In genomic region chr6:43635387-43636311, GRCh38 we compare ENCODE assay signal across 8 cellular contexts. TPM values are rescaled to one million over a fixed set of nuclear protein-coding genes. Genes with fewer than 3 reads are reported as not detected.
A peak's percentile ranks its signal among the peaks of the same experiment; 100 is the strongest.
DNase-seq lines count a peak whose midpoint lies in the region; ATAC-seq and TF ChIP-seq lines count a peak whose summit lies in the region.

Gene MAD2L1BP, plus strand, starts transcription at chr6:43635840. Its CDS starts 36 bp downstream, at chr6:43635876.

- H3K27me3 Mint-ChIP-seq in Caco-2 (ENCODE audit: insufficient read depth, unreplicated experiment): no peaks in the 10 kb centered on the region
- no peaks in the 10 kb centered on the region for H3K27me3 Mint-ChIP-seq in mesothelial cell of epicardium (ENCODE audit: low read depth)

- BruUV-seq in Caco-2 (replicated peaks; lab: Mats Ljungman, UMichigan): no TSS peak

- H3K4me1 ChIP-seq in Caco-2: no peaks in the 10 kb centered on the region; the same call in 1 of the 2 replicates
- H3K4me1 ChIP-seq in OCI-LY3 (ENCODE audit: low read length): peaks cover 19% of the 10 kb centered on the region

- no peaks in the 10 kb centered on the region for H3K27me3 ChIP-seq in Caco-2 (replicated peaks; ENCODE audit: control insufficient read depth, insufficient read depth, low read length)
- no peaks in the 10 kb centered on the region for H3K27me3 ChIP-seq in OCI-LY3 (ENCODE audit: low read depth, low read length)

- TF ChIP-seq CTCF in Caco-2 (IDR thresholded peaks at IDR 0.05; ENCODE audit: insufficient read depth in 1 of 2, low read depth in 1 of 2, low read length in 1 of 2, severe bottlenecking in 1 of 2, unreplicated experiment in 1 of 2) (no peak), OCI-LY3 (IDR thresholded peaks at IDR 0.05; ENCODE audit: low read depth, low read length) (no peak), mesothelial cell of epicardium (IDR thresholded peaks at IDR 0.05; ENCODE audit: unreplicated experiment) (no peak)

- H3K9ac ChIP-seq in OCI-LY3 (ENCODE audit: low read length): peak within 1 kb of the TSS; percentile 88

- peak; percentile 78 to 82 for DNase-seq in Caco-2
- peak; percentile 74 for DNase-seq in HuH-7.5 (ENCODE audit: low spot score)
- peak; percentile 63 for DNase-seq in activated CD8-positive, alpha-beta memory T cell treated with anti-CD3 and anti-CD28 coated beads, Interleukin-2, amount 50 U/mL, for 24 hours (ENCODE audit: extremely low read depth)
- peak; percentile 41 to 76 for DNase-seq in mesothelial cell of epicardium (ENCODE audit: low spot score in 2 of 2, unreplicated experiment in 2 of 2)
- peak; percentile 76 for DNase-seq in stimulated activated CD8-positive, alpha-beta memory T cell treated with anti-CD3 and anti-CD28 coated beads, Interleukin-15, amount 100 ng/mL, for 4 hours (ENCODE audit: low read depth in 2 of 2)

- H3K4me1 Mint-ChIP-seq in Caco-2 (ENCODE audit: low read depth, unreplicated experiment) (peaks cover 7% of the 10 kb centered on the region), mesothelial cell of epicardium (peaks cover 22% of the 10 kb centered on the region)

- CTCF ChIA-PET in Caco-2 (lab: Charles Lee): interaction anchor here (0.7 kb wide), 1 partner anchor 23 kb away, joined by 3 read pairs; no protein-coding TSS in a partner anchor

- H3K9me3 Mint-ChIP-seq in Caco-2 (ENCODE audit: unreplicated experiment) (no peaks in the 10 kb centered on the region), mesothelial cell of epicardium (no peaks in the 10 kb centered on the region)

- H3K4me3 Mint-ChIP-seq in Caco-2 (ENCODE audit: unreplicated experiment) (peak within 1 kb of the TSS; percentile 99), mesothelial cell of epicardium (peak within 1 kb of the TSS; percentile 96)

- intact Hi-C loops in Caco-2 (cut with micrococcal nuclease; ENCODE audit: unreplicated experiment): no loop called here

- POLR2A ChIA-PET in Caco-2 (lab: Charles Lee): interaction anchor here (0.6 to 1.0 kb wide), 3 partner anchors 46 to 266 kb away, joined by 3 to 4 read pairs (median 3); partner anchors contain the start of gene ZNF318

- H3K4me2 ChIP-seq in OCI-LY3 (ENCODE audit: low read length): peak within 1 kb of the TSS; percentile 99

- ATAC-seq in GM21423 (IDR thresholded peaks at IDR 0.05; ENCODE audit: unreplicated experiment): peak; percentile 86

- H3K9me3 ChIP-seq in Caco-2 (no peaks in the 10 kb centered on the region), OCI-LY3 (ENCODE audit: insufficient read depth, low read length) (no peaks in the 10 kb centered on the region)

- H3K27ac ChIP-seq in OCI-LY3 (ENCODE audit: low read length): peak within 1 kb of the TSS; percentile 60

- peak within 1 kb of the TSS; percentile 95 for H2AFZ ChIP-seq in OCI-LY3 (ENCODE audit: low read depth, low read length)

- H3K4me3 ChIP-seq in Caco-2 (ENCODE audit: low read depth, low read length) (peak within 1 kb of the TSS; percentile 80), OCI-LY3 (ENCODE audit: low read length) (peak within 1 kb of the TSS; percentile 88)

- in situ Hi-C loops in endometrial microvascular endothelial cells (cut with HindIII; ENCODE audit: inconsistent ontology term, low pct_unique_long_range_greater_than_20kb, low sequenced_read_pairs): no loop called here

- peaks cover 47% of the 10 kb centered on the region for H3K79me2 ChIP-seq in OCI-LY3 (ENCODE audit: low read length)

- no peaks in the 10 kb centered on the region for H4K20me1 ChIP-seq in OCI-LY3 (ENCODE audit: insufficient read depth, low read length)

- H3K27ac Mint-ChIP-seq in Caco-2 (ENCODE audit: unreplicated experiment) (peak within 1 kb of the TSS; percentile 93), mesothelial cell of epicardium (peak within 1 kb of the TSS; percentile 91)

- peaks cover 48% of the 10 kb centered on the region for H3K36me3 Mint-ChIP-seq in Caco-2 (ENCODE audit: insufficient read depth, unreplicated experiment)
- peaks cover 16% of the 10 kb centered on the region for H3K36me3 Mint-ChIP-seq in mesothelial cell of epicardium

- H3K36me3 ChIP-seq in Caco-2 (ENCODE audit: control insufficient read depth, insufficient read depth, low read length): peaks cover 1% of the 10 kb centered on the region; the same call in 1 of the 2 replicates
- peaks cover 22% of the 10 kb centered on the region for H3K36me3 ChIP-seq in OCI-LY3 (replicated peaks; ENCODE audit: low read depth, low read length)

RNA-seq across cellular contexts. Expression of gene MAD2L1BP, which starts in this region (rescaled TPM):
- 33.1 and 33.5 TPM in 2 replicates for total RNA-seq in Caco-2 (2022)
- 43.9 TPM for total RNA-seq in endometrial microvascular endothelial cells (ENCODE audit: inconsistent ontology term)
- 23.4 to 24.4 TPM (median 23.6 TPM) in 3 replicates for total RNA-seq in mesothelial cell of epicardium

Comparison
In these comparisons a context has a peak if more than half of its experiments do, and no peak if none do; other contexts are left out.
1. Peak in every context shown above with its lines: DNase-seq, ATAC-seq, H3K4me3 ChIP-seq and H3K27ac ChIP-seq.